8 cellular contexts compared by ENCODE assay signal in the genomic region with DNA sequence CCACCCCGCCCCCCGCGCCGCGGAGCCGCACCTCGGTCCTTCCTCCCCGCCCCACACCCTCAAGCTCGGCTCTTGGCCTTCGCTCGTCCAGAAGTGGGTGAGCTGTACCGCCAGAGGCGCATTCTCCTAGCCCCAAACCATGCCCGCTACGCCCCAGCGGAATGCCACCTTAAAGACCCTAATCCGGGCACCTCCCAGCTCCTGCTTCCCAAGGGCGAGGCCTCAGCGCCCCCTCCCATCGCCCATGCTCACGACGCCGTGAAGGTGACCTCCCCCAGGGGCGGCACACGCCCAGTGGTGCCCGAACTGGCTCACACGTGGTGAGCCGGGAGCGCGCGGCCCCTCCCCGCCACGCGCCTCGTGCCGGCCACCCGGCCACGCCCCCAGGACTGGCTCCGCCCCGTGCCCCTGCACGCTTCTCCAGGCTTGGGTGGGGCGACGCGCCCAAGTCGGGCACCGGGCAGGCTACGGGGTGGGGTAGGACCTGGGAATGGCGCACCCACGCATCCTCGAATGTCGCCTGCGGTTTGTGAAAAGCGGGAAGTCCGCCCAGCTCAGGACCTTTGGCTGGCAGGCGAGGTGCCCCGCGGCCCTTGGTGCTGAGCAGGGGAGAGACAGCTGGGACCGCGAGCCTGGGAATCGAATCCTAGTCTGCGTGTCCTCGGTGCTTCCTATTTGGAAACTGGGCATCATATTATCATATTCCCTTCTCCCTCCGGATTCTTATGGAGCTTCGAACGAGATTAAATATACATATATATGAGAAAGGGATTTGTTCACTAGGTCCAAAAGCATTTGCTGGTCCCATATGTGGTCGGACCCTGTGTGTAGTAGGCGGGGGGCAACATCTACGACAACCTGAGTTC. TPM values are rescaled to one million over a fixed set of nuclear protein-coding genes. Genes with fewer than 3 reads are reported as not detected.
A peak's percentile ranks its signal among the peaks of the same experiment; 100 is the strongest.
DNase-seq lines count a peak whose midpoint lies in the region; ATAC-seq and TF ChIP-seq lines count a peak whose summit lies in the region.

No MANE protein-coding gene starts in this region.

- peak; percentile 97 for DNase-seq in Caki2 (ENCODE audit: low read depth)
- peak; percentile 94 for DNase-seq in HT1080 (ENCODE audit: low read depth)
- DNase-seq in NOMO-1 treated with dmso at 0.1 percent for 144 hours (lab: John Stamatoyannopoulos, UW; ENCODE audit: unreplicated experiment) = peak; percentile 67
- DNase-seq in activated CD8-positive, alpha-beta memory T cell treated with anti-CD3 and anti-CD28 coated beads, Interleukin-2, amount 10 ng/mL, durations not matched to agents 7 days and 5 days = peak; percentile 92
- peak; percentile 96 for DNase-seq in endodermal cell
- peak; percentile 82 to 92 for DNase-seq in mesothelial cell of epicardium (ENCODE audit: low spot score in 2 of 2, unreplicated experiment in 2 of 2)
- peak; percentile 78 to 86 for DNase-seq in stimulated activated CD8-positive, alpha-beta memory T cell treated with anti-CD3 and anti-CD28 coated beads, Interleukin-15, amount 100 ng/mL, for 4 hours (ENCODE audit: low read depth in 2 of 2)

- H3K4me3 ChIP-seq in endodermal cell (ENCODE audit: low read length) = peak overlapping the region; percentile 92

- H3K27me3 ChIP-seq in endodermal cell (ENCODE audit: control insufficient read depth, insufficient read depth, low read length, poor library complexity, severe bottlenecking) = no peaks in the 10 kb centered on the region

- 0 to 6% methylated on average over 7 to 61 of the region's 68 CpGs for WGBS in endodermal cell (ENCODE audit: insufficient coverage in 1 of 2, insufficient read length in 1 of 2), 2 experiments

- peak overlapping the region; percentile 89 for H3K27ac ChIP-seq in endodermal cell (ENCODE audit: low read depth, low read length)

- peaks cover 16% of the 10 kb centered on the region for H3K4me1 Mint-ChIP-seq in activated CD8-positive, alpha-beta memory T cell treated with anti-CD3 and anti-CD28 coated beads, Interleukin-2, amount 10 ng/mL, durations not matched to agents 7 days and 5 days
- peaks cover 24% of the 10 kb centered on the region for H3K4me1 Mint-ChIP-seq in endodermal cell
- H3K4me1 Mint-ChIP-seq in mesothelial cell of epicardium = peaks cover 31% of the 10 kb centered on the region

- H3K36me3 ChIP-seq in endodermal cell (ENCODE audit: control insufficient read depth, insufficient read depth, low read length) = no peaks in the 10 kb centered on the region

- no peaks in the 10 kb centered on the region for H3K9me3 Mint-ChIP-seq in activated CD8-positive, alpha-beta memory T cell treated with anti-CD3 and anti-CD28 coated beads, Interleukin-2, amount 10 ng/mL, durations not matched to agents 7 days and 5 days (ENCODE audit: low read depth)
- H3K9me3 Mint-ChIP-seq in endodermal cell (peaks cover 10% of the 10 kb centered on the region), mesothelial cell of epicardium (no peaks in the 10 kb centered on the region)

- peak overlapping the region; percentile 87 for H3K4me3 Mint-ChIP-seq in activated CD8-positive, alpha-beta memory T cell treated with anti-CD3 and anti-CD28 coated beads, Interleukin-2, amount 10 ng/mL, durations not matched to agents 7 days and 5 days
- H3K4me3 Mint-ChIP-seq in endodermal cell = peak overlapping the region; percentile 81
- peak overlapping the region; percentile 87 for H3K4me3 Mint-ChIP-seq in mesothelial cell of epicardium

- peaks cover 2% of the 10 kb centered on the region for H3K4me1 ChIP-seq in endodermal cell (ENCODE audit: control insufficient read depth, insufficient read depth, low read length)

- TF ChIP-seq CTCF in endodermal cell (conservative IDR thresholded peaks at IDR 0.05) (peak; percentile 68), mesothelial cell of epicardium (IDR thresholded peaks at IDR 0.05; ENCODE audit: unreplicated experiment) (no peak)

- CTCF ChIA-PET in activated CD8-positive, alpha-beta memory T cell treated with anti-CD3 and anti-CD28 coated beads, Interleukin-2, amount 10 ng/mL, durations not matched to agents 7 days and 5 days (lab: Charles Lee) = interaction anchor here (0.6 to 3.4 kb wide), 10 partner anchors 10 to 154 kb away, joined by 3 to 30 read pairs (median 4); a partner anchor contains a TSS

- peak; percentile 42 for ATAC-seq in GM21360 (IDR thresholded peaks at IDR 0.05; ENCODE audit: unreplicated experiment)
- peak; percentile 71 for ATAC-seq in activated CD8-positive, alpha-beta memory T cell treated with anti-CD3 and anti-CD28 coated beads, Interleukin-2, amount 10 ng/mL, durations not matched to agents 7 days and 5 days

- H3K9me3 ChIP-seq in endodermal cell (ENCODE audit: control insufficient read depth, low read length) = peaks cover 5% of the 10 kb centered on the region

- peak overlapping the region; percentile 86 for H3K27ac Mint-ChIP-seq in activated CD8-positive, alpha-beta memory T cell treated with anti-CD3 and anti-CD28 coated beads, Interleukin-2, amount 10 ng/mL, durations not matched to agents 7 days and 5 days
- H3K27ac Mint-ChIP-seq in endodermal cell (peak overlapping the region; percentile 98), mesothelial cell of epicardium (peak overlapping the region; percentile 98)

- no peaks in the 10 kb centered on the region for H3K27me3 Mint-ChIP-seq in activated CD8-positive, alpha-beta memory T cell treated with anti-CD3 and anti-CD28 coated beads, Interleukin-2, amount 10 ng/mL, durations not matched to agents 7 days and 5 days
- H3K27me3 Mint-ChIP-seq in endodermal cell (ENCODE audit: insufficient read depth) = peaks cover 10% of the 10 kb centered on the region
- no peaks in the 10 kb centered on the region for H3K27me3 Mint-ChIP-seq in mesothelial cell of epicardium (ENCODE audit: low read depth)

- peaks cover 3% of the 10 kb centered on the region for H3K36me3 Mint-ChIP-seq in activated CD8-positive, alpha-beta memory T cell treated with anti-CD3 and anti-CD28 coated beads, Interleukin-2, amount 10 ng/mL, durations not matched to agents 7 days and 5 days
- H3K36me3 Mint-ChIP-seq in endodermal cell (ENCODE audit: low read depth) (peaks cover 31% of the 10 kb centered on the region), mesothelial cell of epicardium (peaks cover 12% of the 10 kb centered on the region)

- H3K9ac ChIP-seq in endodermal cell (ENCODE audit: extremely low read depth, low read length, poor library complexity, severe bottlenecking) = peak overlapping the region; percentile 44

- in situ Hi-C loops in Caki2 (cut with HindIII; ENCODE audit: low pct_unique_long_range_greater_than_20kb, low sequenced_read_pairs) = no loop called here

RNA-seq across cellular contexts. Expression of a gene that starts 0.9 kb away (rescaled TPM):
- total RNA-seq in Caki2 (2014; rRNA removed; shearing (Covaris generic); ENCODE audit: low replicate concordance) = 4.2 and 9.4 TPM in 2 replicates
- total RNA-seq in HT1080 (2014; rRNA removed; shearing (Covaris generic)) = 8.7 and 13.2 TPM in 2 replicates
- 20.2 and 21.4 TPM in 2 replicates for polyA plus RNA-seq in HT1080 (2015; cell fraction: cytosol; rRNA removed)
- polyA plus RNA-seq in HT1080 (2015; cell fraction: nucleus; rRNA removed) = 19.2 and 20.0 TPM in 2 replicates
- total RNA-seq in activated CD8-positive, alpha-beta memory T cell treated with anti-CD3 and anti-CD28 coated beads, Interleukin-2, amount 10 ng/mL, durations not matched to agents 7 days and 5 days = 1 to 10 TPM; 5.7 to 6.3 TPM
- total RNA-seq in endodermal cell (10 to 100 TPM; 71.4 to 81.7 TPM), mesothelial cell of epicardium (65.9 to 67.0 TPM (median 66.8 TPM) in 3 replicates)
- 60.7 TPM for polyA plus RNA-seq in endodermal cell (2013, experiment 1 of 2)
- 57.0 TPM for polyA plus RNA-seq in endodermal cell (2013, experiment 2 of 2)

RNA-seq across cellular contexts. Expression of a gene that starts 22.5 kb away (rescaled TPM):
- 0.74 and 5.3 TPM in 2 replicates for total RNA-seq in Caki2 (2014; rRNA removed; shearing (Covaris generic); ENCODE audit: low replicate concordance)
- 18.8 and 21.7 TPM in 2 replicates for total RNA-seq in HT1080 (2014; rRNA removed; shearing (Covaris generic))
- 16.3 and 29.9 TPM in 2 replicates for polyA plus RNA-seq in HT1080 (2015; cell fraction: cytosol; rRNA removed)
- 9.4 and 9.9 TPM in 2 replicates for polyA plus RNA-seq in HT1080 (2015; cell fraction: nucleus; rRNA removed)
- total RNA-seq in activated CD8-positive, alpha-beta memory T cell treated with anti-CD3 and anti-CD28 coated beads, Interleukin-2, amount 10 ng/mL, durations not matched to agents 7 days and 5 days = 1 to 10 TPM; 2.9 to 5.0 TPM
- 10 to 100 TPM; 24.7 to 38.4 TPM for total RNA-seq in endodermal cell
- 34.9 TPM for polyA plus RNA-seq in endodermal cell (2013, experiment 1 of 2)
- polyA plus RNA-seq in endodermal cell (2013, experiment 2 of 2) = 37.1 TPM
- 41.0 to 46.2 TPM (median 41.2 TPM) in 3 replicates for total RNA-seq in mesothelial cell of epicardium

RNA-seq across cellular contexts. Expression of a gene that starts 27.0 kb away (rescaled TPM):
- 27.1 and 33.4 TPM in 2 replicates for total RNA-seq in Caki2 (2014; rRNA removed; shearing (Covaris generic); ENCODE audit: low replicate concordance)
- total RNA-seq in HT1080 (2014; rRNA removed; shearing (Covaris generic)) = 17.3 and 22.2 TPM in 2 replicates
- 14.9 and 17.1 TPM in 2 replicates for polyA plus RNA-seq in HT1080 (2015; cell fraction: cytosol; rRNA removed)
- polyA plus RNA-seq in HT1080 (2015; cell fraction: nucleus; rRNA removed) = 11.4 and 13.0 TPM in 2 replicates
- 10 to 100 TPM; 27.4 to 28.2 TPM for total RNA-seq in activated CD8-positive, alpha-beta memory T cell treated with anti-CD3 and anti-CD28 coated beads, Interleukin-2, amount 10 ng/mL, durations not matched to agents 7 days and 5 days
- 10 to 100 TPM; 39.5 to 46.1 TPM for total RNA-seq in endodermal cell
- polyA plus RNA-seq in endodermal cell (2013, experiment 1 of 2) = 41.4 TPM
- polyA plus RNA-seq in endodermal cell (2013, experiment 2 of 2) = 36.9 TPM
- 40.2 to 40.8 TPM (median 40.5 TPM) in 3 replicates for total RNA-seq in mesothelial cell of epicardium

RNA-seq across cellular contexts. Expression of a gene that starts 33.9 kb away (rescaled TPM):
- total RNA-seq in Caki2 (2014; rRNA removed; shearing (Covaris generic); ENCODE audit: low replicate concordance) = 2.8 and 3.3 TPM in 2 replicates
- 0.23 and 0.50 TPM in 2 replicates for total RNA-seq in HT1080 (2014; rRNA removed; shearing (Covaris generic))
- polyA plus RNA-seq in HT1080 (2015; cell fraction: cytosol; rRNA removed) = 1.7 and 2.2 TPM in 2 replicates
- 5.3 and 6.7 TPM in 2 replicates for polyA plus RNA-seq in HT1080 (2015; cell fraction: nucleus; rRNA removed)
- 1 to 10 TPM; 7.5 to 8.2 TPM for total RNA-seq in activated CD8-positive, alpha-beta memory T cell treated with anti-CD3 and anti-CD28 coated beads, Interleukin-2, amount 10 ng/mL, durations not matched to agents 7 days and 5 days
- total RNA-seq in endodermal cell (10 to 100 TPM; 21.8 to 29.4 TPM), mesothelial cell of epicardium (52.3 to 58.1 TPM (median 52.8 TPM) in 3 replicates)
- polyA plus RNA-seq in endodermal cell (2013, experiment 1 of 2) = 42.1 TPM
- 32.5 TPM for polyA plus RNA-seq in endodermal cell (2013, experiment 2 of 2)

RNA-seq across cellular contexts. Expression of a gene that starts 56.1 kb away (rescaled TPM):
- total RNA-seq in Caki2 (2014; rRNA removed; shearing (Covaris generic); ENCODE audit: low replicate concordance) = 170 and 190 TPM in 2 replicates
- total RNA-seq in HT1080 (2014; rRNA removed; shearing (Covaris generic)) = 91.3 and 92.5 TPM in 2 replicates
- polyA plus RNA-seq in HT1080 (2015; cell fraction: cytosol; rRNA removed) = 130 and 145 TPM in 2 replicates
- polyA plus RNA-seq in HT1080 (2015; cell fraction: nucleus; rRNA removed) = 77.7 and 85.7 TPM in 2 replicates
- total RNA-seq in activated CD8-positive, alpha-beta memory T cell treated with anti-CD3 and anti-CD28 coated beads, Interleukin-2, amount 10 ng/mL, durations not matched to agents 7 days and 5 days = 10 to 100 TPM; 22.4 to 25.4 TPM
- total RNA-seq in endodermal cell (1 to 10 TPM; 4.0 TPM), mesothelial cell of epicardium (3.6 to 3.9 TPM (median 3.8 TPM) in 3 replicates)
- polyA plus RNA-seq in endodermal cell (2013, experiment 1 of 2) = 7.6 TPM
- polyA plus RNA-seq in endodermal cell (2013, experiment 2 of 2) = 5.8 TPM

Comparison
In these comparisons a context has a peak if more than half of its experiments do, and no peak if none do; other contexts are left out.
1. Peak in every context shown above with its lines: DNase-seq, ATAC-seq, H3K4me3 ChIP-seq and H3K27ac ChIP-seq.